ENCODE assay signal across 8 cellular contexts in the genomic region with DNA sequence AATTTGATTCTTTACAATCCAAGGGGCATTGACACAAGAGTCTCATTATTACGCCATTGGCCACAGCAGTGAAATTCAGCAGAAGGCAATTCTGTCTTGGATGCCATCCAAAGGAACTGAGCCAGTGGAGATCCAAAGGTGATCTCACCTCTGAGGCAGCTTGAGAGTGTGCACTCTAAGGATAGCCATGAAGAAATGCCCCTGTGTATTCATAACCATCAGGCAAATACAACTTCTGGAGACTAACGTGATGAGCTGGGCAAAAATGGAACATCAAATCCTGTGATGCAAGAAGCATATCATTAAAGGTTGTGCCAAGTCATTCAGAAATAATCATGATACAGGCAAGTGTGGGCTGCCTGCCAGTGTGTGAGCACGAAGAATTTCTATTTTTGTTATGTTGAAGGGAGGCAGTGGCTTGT. TPM values are rescaled to one million over a fixed set of nuclear protein-coding genes. Genes with fewer than 3 reads are reported as not detected.
DNase-seq lines count a peak whose midpoint lies in the region; ATAC-seq and TF ChIP-seq lines count a peak whose summit lies in the region.

No MANE protein-coding gene starts in this region.

- 20 to 25% methylated on average over 3 of the region's 3 CpGs for WGBS in tibial nerve, 2 donors

- H3K9me3 ChIP-seq in tibial nerve, result no peaks in the 10 kb centered on the region
- no peaks in the 10 kb centered on the region for H3K9me3 ChIP-seq in HAP-1

- H3K27ac ChIP-seq in brain microvascular endothelial cell, result no peak overlapping the region
- no peak overlapping the region for H3K27ac ChIP-seq in tibial nerve

- peak; percentile 78 for DNase-seq in Caki2 (ENCODE audit: low read depth)
- DNase-seq in NCI-H2029 (lab: John Stamatoyannopoulos, UW), result peak; percentile 79
- DNase-seq in brain microvascular endothelial cell, result peak; percentile 35
- peak; percentile 89 for DNase-seq in kidney glomerular epithelial cell (lab: John Stamatoyannopoulos, UW)
- no peak for DNase-seq in MV-4-11 (lab: John Stamatoyannopoulos, UW)
- DNase-seq in tibial nerve (ENCODE audit: low spot score in 2 of 2), result no peak
- DNase-seq in HAP-1 (ENCODE audit: low spot score in 2 of 2), result no peak

- in situ Hi-C loops in Caki2 (cut with HindIII; ENCODE audit: low pct_unique_long_range_greater_than_20kb, low sequenced_read_pairs) (no loop called here), brain microvascular endothelial cell (cut with HindIII; ENCODE audit: low pct_ligation_motif_present, low sequenced_read_pairs) (no loop called here), HAP-1 (cut with MboI; ENCODE audit: low sequenced_read_pairs) (no loop called here)

- H3K4me1 ChIP-seq in tibial nerve (no peaks in the 10 kb centered on the region), HAP-1 (peaks cover 18% of the 10 kb centered on the region)

- TF ChIP-seq CTCF in brain microvascular endothelial cell (IDR thresholded peaks at IDR 0.05; ENCODE audit: low read depth, low read length, missing control alignments), result no peak
- TF ChIP-seq CTCF in tibial nerve (IDR thresholded peaks at IDR 0.05), result no peak

- ATAC-seq in HG03045 (IDR thresholded peaks at IDR 0.05; ENCODE audit: unreplicated experiment), result no peak

- no peaks in the 10 kb centered on the region for H3K27me3 ChIP-seq in brain microvascular endothelial cell (replicated peaks)
- H3K27me3 ChIP-seq in tibial nerve, result no peaks in the 10 kb centered on the region
- H3K27me3 ChIP-seq in HAP-1 (ENCODE audit: low read depth), result no peaks in the 10 kb centered on the region

- TF ChIP-seq EP300 in tibial nerve (IDR thresholded peaks at IDR 0.05), result no peak

- H3K36me3 ChIP-seq in brain microvascular endothelial cell (replicated peaks) (no peaks in the 10 kb centered on the region), tibial nerve (no peaks in the 10 kb centered on the region), HAP-1 (replicated peaks) (no peaks in the 10 kb centered on the region)

- H3K4me3 ChIP-seq in brain microvascular endothelial cell (ENCODE audit: low read depth, low read length), result no peak overlapping the region
- no peak overlapping the region for H3K4me3 ChIP-seq in tibial nerve
- H3K4me3 ChIP-seq in HAP-1, result no peak overlapping the region

- TF ChIP-seq POLR2A in tibial nerve (IDR thresholded peaks at IDR 0.05), result no peak

RNA-seq across cellular contexts. Expression of a gene that starts 41.4 kb away (rescaled TPM):
- total RNA-seq in Caki2 (2014; rRNA removed; shearing (Covaris generic); ENCODE audit: low replicate concordance), result 8.9 and 13.8 TPM in 2 replicates
- 1 to 10 TPM in 2 of 4 donors, under 1 TPM in 2; 0.30 to 4.4 (median 1.9) TPM for total RNA-seq in tibial nerve

Comparison
In these comparisons a context has a peak if more than half of its experiments do, and no peak if none do; other contexts are left out.
1. DNase-seq: peak in Caki2 (single experiment), NCI-H2029 (single experiment), brain microvascular endothelial cell (single experiment) and kidney glomerular epithelial cell (single experiment); none in MV-4-11 (single experiment), tibial nerve (0 of 2) and HAP-1 (0 of 2).